ENCODE assay signal across 36 cellular contexts in the genomic region with DNA sequence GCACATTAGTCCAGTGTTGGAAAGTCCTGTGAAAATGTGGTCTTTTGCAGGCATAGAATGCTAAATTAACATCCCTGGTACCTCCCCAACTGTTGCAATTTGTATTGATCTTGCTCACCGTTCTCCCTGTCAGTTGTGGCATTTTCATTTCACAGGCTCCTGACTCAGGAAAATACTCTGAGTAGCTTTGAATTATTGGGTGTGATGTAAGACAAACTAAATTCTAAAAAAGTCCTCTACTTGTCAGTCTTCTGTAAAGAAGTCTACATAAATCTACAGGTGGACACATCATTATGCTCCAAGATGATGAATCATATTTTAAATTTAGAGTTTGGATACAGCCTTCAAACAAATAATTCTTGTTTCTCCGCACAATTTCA. TPM values are rescaled to one million over a fixed set of nuclear protein-coding genes. Genes with fewer than 3 reads are reported as not detected.
"Had no signal": no experiment of that assay in that cellular context is flagged by ENCODE, and none has a peak within 500 bp of the region (broad histone marks: within the 10 kb centered on the region; RNA-seq: fewer than 3 reads in every experiment).

No MANE protein-coding gene starts in this region.

- H3K27ac ChIP-seq: cardiac muscle cell, SJCRH30, SK-N-MC had no signal

- H3K36me3 Mint-ChIP-seq: activated naive CD8-positive, alpha-beta T cell treated with anti-CD3 and anti-CD28 coated beads for 36 hours had no signal

- H3K9me3 ChIP-seq: MG63, SJCRH30 had no signal

- H3K4me1 ChIP-seq: SJCRH30 had no signal

- ATAC-seq: activated CD8-positive, alpha-beta T cell treated with anti-CD3 and anti-CD28 coated beads, Interleukin-2, amount 10 ng/mL, durations not matched to agents 7 days and 5 days; activated T-cell treated with anti-CD3 and anti-CD28 coated beads, Interleukin-2, amount 50 U/mL, for 72 hours; activated T-helper 17 cell treated with anti-CD3 and anti-CD28 coated beads, Interleukin-2, amount 50 U/mL, for 72 hours had no signal

- DNase-seq: activated CD4-positive, alpha-beta T cell treated with anti-CD3 and anti-CD28 coated beads, Interleukin-2, amount 10 ng/mL, durations not matched to agents 24 days and 14 days; activated CD4-positive, alpha-beta T cell treated with anti-CD3 and anti-CD28 coated beads, Interleukin-2, amount 50 U/mL, for 48 hours; activated CD8-positive, alpha-beta memory T cell treated with anti-CD3 and anti-CD28 coated beads, Interleukin-2, amount 50 U/mL, for 48 hours; activated CD8-positive, alpha-beta T cell treated with anti-CD3 and anti-CD28 coated beads, Interleukin-2, amount 10 ng/mL, durations not matched to agents 7 days and 5 days; activated effector memory CD4-positive, alpha-beta T cell treated with anti-CD3 and anti-CD28 coated beads, Interleukin-2, amount 50 U/mL, for 16 hours; activated naive CD4-positive, alpha-beta T cell; activated naive CD4-positive, alpha-beta T cell treated with anti-CD3 and anti-CD28 coated beads, Interleukin-2, amount 50 U/mL, for 16 hours; activated naive CD8-positive, alpha-beta T cell treated with anti-CD3 and anti-CD28 coated beads for 36 hours; activated T-cell treated with anti-CD3 and anti-CD28 coated beads, Interleukin-2, amount 50 U/mL, for 1 hour; activated T-cell treated with anti-CD3 and anti-CD28 coated beads, Interleukin-2, amount 50 U/mL, for 72 hours; amniotic stem cell; aorta; Kasumi-1; MG63; NCI-H1048; NCI-H1105 treated with DMSO at 0.1 percent for 48 hours; NCI-H1436; NCI-H1694; NCI-H1930; NCI-H2107; NCI-H2171; NCI-H510A; NCI-H526; NCI-H748 treated with DMSO at 0.1 percent for 48 hours; NK-92 treated with Interleukin-12 subunit alpha and Interleukin-12 subunit beta, amount 100 ng/mL, for 24 hours; SHP77; SJCRH30; T1000 had no signal

- H3K4me3 Mint-ChIP-seq: activated CD4-positive, alpha-beta T cell treated with anti-CD3 and anti-CD28 coated beads, Interleukin-2, amount 10 ng/mL, durations not matched to agents 24 days and 14 days; activated CD8-positive, alpha-beta T cell treated with anti-CD3 and anti-CD28 coated beads, Interleukin-2, amount 10 ng/mL, durations not matched to agents 7 days and 5 days; activated naive CD8-positive, alpha-beta T cell treated with anti-CD3 and anti-CD28 coated beads for 36 hours; activated T-cell treated with anti-CD3 and anti-CD28 coated beads, Interleukin-2, amount 50 U/mL, for 72 hours; activated T-helper 17 cell treated with anti-CD3 and anti-CD28 coated beads, Interleukin-2, amount 50 U/mL, for 72 hours; central memory CD8-positive, alpha-beta T cell had no signal

- H3K27me3 ChIP-seq: cardiac muscle cell, SJCRH30 had no signal

- H3K9me3 Mint-ChIP-seq: activated CD4-positive, alpha-beta T cell treated with anti-CD3 and anti-CD28 coated beads, Interleukin-2, amount 10 ng/mL, durations not matched to agents 24 days and 14 days; activated naive CD8-positive, alpha-beta T cell treated with anti-CD3 and anti-CD28 coated beads for 36 hours; activated T-cell treated with anti-CD3 and anti-CD28 coated beads, Interleukin-2, amount 50 U/mL, for 72 hours; activated T-helper 17 cell treated with anti-CD3 and anti-CD28 coated beads, Interleukin-2, amount 50 U/mL, for 72 hours; central memory CD8-positive, alpha-beta T cell had no signal

- H3K36me3 ChIP-seq: cardiac muscle cell, MG63, SJCRH30 had no signal

- H3K4me1 Mint-ChIP-seq: activated CD4-positive, alpha-beta T cell treated with anti-CD3 and anti-CD28 coated beads, Interleukin-2, amount 10 ng/mL, durations not matched to agents 24 days and 14 days; activated naive CD8-positive, alpha-beta T cell treated with anti-CD3 and anti-CD28 coated beads for 36 hours; activated T-helper 17 cell treated with anti-CD3 and anti-CD28 coated beads, Interleukin-2, amount 50 U/mL, for 72 hours; central memory CD8-positive, alpha-beta T cell had no signal

- H3K4me3 ChIP-seq: cardiac muscle cell, MG63, SJCRH30, SK-N-MC had no signal

- H3K27ac Mint-ChIP-seq: activated CD4-positive, alpha-beta T cell treated with anti-CD3 and anti-CD28 coated beads, Interleukin-2, amount 10 ng/mL, durations not matched to agents 24 days and 14 days; activated CD8-positive, alpha-beta T cell treated with anti-CD3 and anti-CD28 coated beads, Interleukin-2, amount 10 ng/mL, durations not matched to agents 7 days and 5 days; activated naive CD8-positive, alpha-beta T cell treated with anti-CD3 and anti-CD28 coated beads for 36 hours; activated T-cell treated with anti-CD3 and anti-CD28 coated beads, Interleukin-2, amount 50 U/mL, for 72 hours; activated T-helper 17 cell treated with anti-CD3 and anti-CD28 coated beads, Interleukin-2, amount 50 U/mL, for 72 hours had no signal

RNA-seq across cellular contexts. Expression of gene MARCHF10, which starts 47.2 kb away (rescaled TPM):
- total RNA-seq: activated CD4-positive, alpha-beta T cell treated with anti-CD3 and anti-CD28 coated beads, Interleukin-2, amount 10 ng/mL, durations not matched to agents 24 days and 14 days; activated CD8-positive, alpha-beta T cell treated with anti-CD3 and anti-CD28 coated beads, Interleukin-2, amount 10 ng/mL, durations not matched to agents 7 days and 5 days; activated naive CD8-positive, alpha-beta T cell treated with anti-CD3 and anti-CD28 coated beads for 36 hours; activated T-cell treated with anti-CD3 and anti-CD28 coated beads, Interleukin-2, amount 50 U/mL, for 72 hours; aorta; OCI-LY7; RPMI7951; SJCRH30; T-helper 1 cell treated with Interleukin-12 subunit alpha and Interleukin-12 subunit beta and Interleukin-4 antibody, amounts not matched to agents 30 ng/mL and 1 ng/mL, for 36 hours; T-helper 2 cell treated with Interferon-gamma antibody and Interleukin-4, amounts not matched to agents 100 ng/mL and 5 ng/mL, for 36 hours had no signal
- polyA plus RNA-seq: aorta had no signal
